9 cellular contexts compared by ENCODE assay signal in genomic region chr17:3659541-3660111, GRCh38. TPM values are rescaled to one million over a fixed set of nuclear protein-coding genes. Genes with fewer than 3 reads are reported as not detected.
A peak's percentile ranks its signal among the peaks of the same experiment; 100 is the strongest.
DNase-seq lines count a peak whose midpoint lies in the region; ATAC-seq and TF ChIP-seq lines count a peak whose summit lies in the region.
"Had no signal": no experiment of that assay in that cellular context is flagged by ENCODE, and none has a peak within 500 bp of the region (broad histone marks: within the 10 kb centered on the region; RNA-seq: fewer than 3 reads in every experiment).

No MANE protein-coding gene starts in this region.

- peak overlapping the region; percentile 77 for H3K9ac ChIP-seq in adipocyte (ENCODE audit: low read length)

- H3K36me3 ChIP-seq in adipocyte (ENCODE audit: control insufficient read depth, insufficient read depth, low read length, severe bottlenecking) = peaks cover 31% of the 10 kb centered on the region
- H3K36me3 ChIP-seq in psoas muscle (ENCODE audit: insufficient read depth in 1 of 2, low read depth in 1 of 2) = peaks cover 2 to 75% of the 10 kb centered on the region in 2 donors

- DNase-seq in Caki2 (ENCODE audit: low read depth) (peak; percentile 45), adipocyte (ENCODE audit: low read depth) (peak; percentile 78), globus pallidus (ENCODE audit: low spot score) (peak; percentile 69), psoas muscle (peak; percentile 87 to 91), DMS153 (lab: John Stamatoyannopoulos, UW) (no peak), GDM1 (lab: John Stamatoyannopoulos, UW) (no peak)
- no peak for DNase-seq in effector CD8-positive, alpha-beta T cell (lab: John Stamatoyannopoulos, UW)
- no peak for DNase-seq in stimulated activated naive CD4-positive, alpha-beta T cell (lab: John Stamatoyannopoulos, UW)
- DNase-seq: DMS 273 treated with DMSO at 0.1 percent for 48 hours had no signal

- H3K4me1 ChIP-seq in adipocyte (ENCODE audit: control insufficient read depth, insufficient read depth, low read length) (peaks cover 26% of the 10 kb centered on the region), psoas muscle (peaks cover 18% of the 10 kb centered on the region)

- H3K27me3 ChIP-seq in adipocyte (replicated peaks; ENCODE audit: control insufficient read depth, insufficient read depth, low read length) (no peaks in the 10 kb centered on the region), psoas muscle (ENCODE audit: insufficient read depth in 3 of 3, low read length in 2 of 3) (no peaks in the 10 kb centered on the region)

- H3K4me3 ChIP-seq in adipocyte (ENCODE audit: low read length) (peak overlapping the region; percentile 26), psoas muscle (no peak overlapping the region)

- H3K27ac ChIP-seq in psoas muscle = peak overlapping the region; percentile 74

- intact Hi-C loops in psoas muscle (cut with DNase I) = no loop called here

- WGBS in psoas muscle, 3 donors = 47 to 56% (median 52%) methylated on average over 22 of the region's 22 CpGs

- in situ Hi-C loops in Caki2 (cut with HindIII; ENCODE audit: low pct_unique_long_range_greater_than_20kb, low sequenced_read_pairs) = no loop called here

- peak; percentile 58 to 84 (median 77) for ATAC-seq in psoas muscle

- peak; percentile 10 for TF ChIP-seq CTCF in psoas muscle (IDR thresholded peaks at IDR 0.05)

- H3K9me3 ChIP-seq in adipocyte (ENCODE audit: control insufficient read depth, low read length) = no peaks in the 10 kb centered on the region
- H3K9me3 ChIP-seq in psoas muscle = no peaks in the 10 kb centered on the region

RNA-seq across cellular contexts. Expression of gene TAX1BP3, which starts 8.8 kb away (rescaled TPM):
- 136 and 157 TPM in 2 replicates for total RNA-seq in Caki2 (2014; rRNA removed; shearing (Covaris generic); ENCODE audit: low replicate concordance)
- total RNA-seq in psoas muscle = 10 to 100 TPM; 20.4 to 23.9 (median 22.8) TPM
- 10 to 100 TPM; 30.3 to 75.7 (median 40.1) TPM for polyA plus RNA-seq in psoas muscle

RNA-seq across cellular contexts. Expression of gene EMC6, which starts 9.0 kb away (rescaled TPM):
- 19.1 and 34.7 TPM in 2 replicates for total RNA-seq in Caki2 (2014; rRNA removed; shearing (Covaris generic); ENCODE audit: low replicate concordance)
- total RNA-seq in psoas muscle = 100 to 1,000 TPM in 1 of 4 donors, 10 to 100 TPM in 3; 91.6 to 135 (median 97.0) TPM
- 100 to 1,000 TPM; 247 to 270 (median 264) TPM for polyA plus RNA-seq in psoas muscle

RNA-seq across cellular contexts. Expression of gene CTNS, which starts 23.1 kb away (rescaled TPM):
- total RNA-seq in Caki2 (2014; rRNA removed; shearing (Covaris generic); ENCODE audit: low replicate concordance) = 7.1 and 7.5 TPM in 2 replicates
- total RNA-seq in psoas muscle = 10 to 100 TPM; 10.1 to 14.9 (median 11.0) TPM
- polyA plus RNA-seq in psoas muscle = 10 to 100 TPM in 1 of 3 donors, 1 to 10 TPM in 2; 7.3 to 32.7 (median 9.2) TPM

RNA-seq across cellular contexts. Expression of gene SHPK, which starts 23.6 kb away (rescaled TPM):
- total RNA-seq in Caki2 (2014; rRNA removed; shearing (Covaris generic); ENCODE audit: low replicate concordance) = 8.9 and 11.1 TPM in 2 replicates
- total RNA-seq in psoas muscle = 1 to 10 TPM; 1.7 to 3.8 (median 2.3) TPM
- polyA plus RNA-seq in psoas muscle = 1 to 10 TPM; 2.0 to 2.5 (median 2.2) TPM

RNA-seq across cellular contexts. Expression of gene P2RX5, which starts 36.3 kb away (rescaled TPM):
- total RNA-seq in Caki2 (2014; rRNA removed; shearing (Covaris generic); ENCODE audit: low replicate concordance) = not detected in 2 replicates
- 10 to 100 TPM; 29.7 to 76.7 (median 35.7) TPM for total RNA-seq in psoas muscle
- polyA plus RNA-seq in psoas muscle = 100 to 1,000 TPM in 1 of 3 donors, 10 to 100 TPM in 2; 15.5 to 138 (median 30.5) TPM

Comparison
In these comparisons a context has a peak if more than half of its experiments do, and no peak if none do; other contexts are left out.
1. DNase-seq: peak in Caki2 (single experiment), adipocyte (single experiment), globus pallidus (single experiment) and psoas muscle (2 of 2); none in DMS153 (single experiment), GDM1 (single experiment), effector CD8-positive, alpha-beta T cell (single experiment) and stimulated activated naive CD4-positive, alpha-beta T cell (0 of 6).